In genomic region chr11:95138448-95138847, GRCh38 we compare ENCODE assay signal across 8 cellular contexts. TPM values are rescaled to one million over a fixed set of nuclear protein-coding genes. Genes with fewer than 3 reads are reported as not detected.
DNase-seq lines count a peak whose midpoint lies in the region; ATAC-seq and TF ChIP-seq lines count a peak whose summit lies in the region.

No MANE protein-coding gene starts in this region.

- no peaks in the 10 kb centered on the region for H3K36me3 ChIP-seq in left lung

- no peak for DNase-seq in activated naive CD4-positive, alpha-beta T cell treated with anti-CD3 and anti-CD28 coated beads, Interleukin-2, amount 50 U/mL, for 72 hours (ENCODE audit: low spot score in 2 of 2)
- no peak for DNase-seq in activated naive CD4-positive, alpha-beta T cell treated with Interleukin-2 at 50 U/mL for 16 hours
- DNase-seq in SW480 (ENCODE audit: low spot score) (peak; percentile 58), left lung (no peak), SHP77 treated with DMSO at 0.1 percent for 48 hours (lab: John Stamatoyannopoulos, UW) (no peak)
- DNase-seq in stimulated activated CD4-positive, alpha-beta T cell treated with anti-CD3 and anti-CD28 coated beads, Interleukin-2, amount 100 ng/mL, for 48 hours: no peak
- no peak for DNase-seq in activated T-cell treated with anti-CD3 and anti-CD28 coated beads, Interleukin-2, amount 50 U/mL, for 48 hours

- H3K9me3 Mint-ChIP-seq in activated naive CD4-positive, alpha-beta T cell treated with anti-CD3 and anti-CD28 coated beads, Interleukin-2, amount 50 U/mL, for 72 hours: no peaks in the 10 kb centered on the region

- peak; percentile 63 to 73 for ATAC-seq in activated naive CD4-positive, alpha-beta T cell treated with anti-CD3 and anti-CD28 coated beads, Interleukin-2, amount 50 U/mL, for 72 hours
- ATAC-seq in HG02938 (IDR thresholded peaks at IDR 0.05; ENCODE audit: unreplicated experiment): peak; percentile 79
- ATAC-seq in left lung: peak; percentile 83

- H3K9me3 ChIP-seq in left lung: no peaks in the 10 kb centered on the region

- H3K27ac ChIP-seq in left lung: no peak overlapping the region

- intact Hi-C loops in left lung (cut with DNase I): no loop called here

- H3K36me3 Mint-ChIP-seq in activated naive CD4-positive, alpha-beta T cell treated with anti-CD3 and anti-CD28 coated beads, Interleukin-2, amount 50 U/mL, for 72 hours: no peaks in the 10 kb centered on the region

- no peak overlapping the region for H3K4me3 ChIP-seq in left lung

- TF ChIP-seq CTCF in left lung (IDR thresholded peaks at IDR 0.05): peak in 1 of 2 donors; percentile 11

- H3K27me3 ChIP-seq in left lung: no peaks in the 10 kb centered on the region

- H3K4me1 ChIP-seq in left lung: no peaks in the 10 kb centered on the region

- H3K27ac Mint-ChIP-seq in activated naive CD4-positive, alpha-beta T cell treated with anti-CD3 and anti-CD28 coated beads, Interleukin-2, amount 50 U/mL, for 72 hours: no peak overlapping the region

RNA-seq across cellular contexts. Expression of gene ENDOD1, which starts 48.8 kb away (rescaled TPM):
- 10 to 100 TPM in 1 of 2 donors, 1 to 10 TPM in 1; 6.3 to 11.4 TPM for total RNA-seq in activated naive CD4-positive, alpha-beta T cell treated with anti-CD3 and anti-CD28 coated beads, Interleukin-2, amount 50 U/mL, for 72 hours
- total RNA-seq in left lung: 10 to 100 TPM; 26.1 to 31.2 TPM
